34 cellular contexts compared by ENCODE assay signal in genomic region chr12:54917001-54917488, GRCh38.
"Had no signal": no experiment of that assay in that cellular context is flagged by ENCODE, and none has a peak within 500 bp of the region (broad histone marks: within the 10 kb centered on the region; RNA-seq: fewer than 3 reads in every experiment).

No MANE protein-coding gene starts in this region.

- H3K9me3 ChIP-seq: adrenal gland, body of pancreas, breast epithelium, Peyer's patch had no signal

- H3K4me1 Mint-ChIP-seq: activated CD4-positive, alpha-beta memory T cell treated with anti-CD3 and anti-CD28 coated beads, Interleukin-2, amount 10 ng/mL, durations not matched to agents 7 days and 5 days; T-cell had no signal

- H3K36me3 Mint-ChIP-seq: activated naive CD4-positive, alpha-beta T cell treated with anti-CD3 and anti-CD28 coated beads, Interleukin-2, amount 50 U/mL, for 72 hours had no signal

- H3K4me3 Mint-ChIP-seq: activated CD4-positive, alpha-beta memory T cell treated with anti-CD3 and anti-CD28 coated beads, Interleukin-2, amount 10 ng/mL, durations not matched to agents 7 days and 5 days; activated naive CD4-positive, alpha-beta T cell treated with anti-CD3 and anti-CD28 coated beads for 36 hours; activated T-cell treated with anti-CD3 and anti-CD28 coated beads, Interleukin-2, amount 50 U/mL, for 24 hours; activated T-helper 1 cell treated with anti-CD3 and anti-CD28 coated beads, Interleukin-12 subunit alpha, Interleukin-12 subunit beta, Interleukin-2, Interleukin-4 antibody, amounts not matched to agents 30 ng/mL and 10 ng/mL and 1 ng/mL, durations not matched to agents 14 hours and 24 hours and 36 hours; T-cell had no signal

- H3K36me3 ChIP-seq: adrenal gland, breast epithelium, Peyer's patch had no signal

- ATAC-seq: activated naive CD4-positive, alpha-beta T cell treated with anti-CD3 and anti-CD28 coated beads, Interleukin-2, amount 50 U/mL, for 72 hours; body of pancreas; PC-3; Right ventricle myocardium inferior; SK-N-SH treated with all-trans-retinoic acid at 6 μM for 48 hours; T-cell had no signal

- H3K27ac ChIP-seq: adrenal gland, body of pancreas, breast epithelium, Peyer's patch, RWPE1, VCaP had no signal

- H3K27ac Mint-ChIP-seq: activated CD4-positive, alpha-beta memory T cell treated with anti-CD3 and anti-CD28 coated beads, Interleukin-2, amount 10 ng/mL, durations not matched to agents 7 days and 5 days; activated naive CD4-positive, alpha-beta T cell treated with anti-CD3 and anti-CD28 coated beads for 36 hours; activated naive CD4-positive, alpha-beta T cell treated with anti-CD3 and anti-CD28 coated beads, Interleukin-2, amount 50 U/mL, for 72 hours; activated T-cell treated with anti-CD3 and anti-CD28 coated beads, Interleukin-2, amount 50 U/mL, for 24 hours; activated T-helper 1 cell treated with anti-CD3 and anti-CD28 coated beads, Interleukin-12 subunit alpha, Interleukin-12 subunit beta, Interleukin-2, Interleukin-4 antibody, amounts not matched to agents 30 ng/mL and 10 ng/mL and 1 ng/mL, durations not matched to agents 14 hours and 24 hours and 36 hours; T-cell had no signal

- DNase-seq: activated CD4-positive, alpha-beta memory T cell treated with anti-CD3 and anti-CD28 coated beads, Interleukin-2, amount 10 ng/mL, durations not matched to agents 7 days and 5 days; activated CD4-positive, alpha-beta T cell treated with anti-CD3 and anti-CD28 coated beads for 1 hour; activated CD4-positive, alpha-beta T cell treated with anti-CD3 and anti-CD28 coated beads for 48 hours; activated CD4-positive, CD25-positive, alpha-beta regulatory T cell; activated CD8-positive, alpha-beta memory T cell treated with anti-CD3 and anti-CD28 coated beads for 24 hours; activated gamma-delta T cell treated with Interleukin-2 at 50 U/mL for 16 hours; activated naive CD4-positive, alpha-beta T cell treated with anti-CD3 and anti-CD28 coated beads for 36 hours; activated T-cell treated with anti-CD3 and anti-CD28 coated beads, Interleukin-2, amount 50 U/mL, for 24 hours; adrenal gland; body of pancreas; NCI-H1092 treated with DMSO at 0.1 percent for 48 hours; NCI-H1417; NCI-H146; NCI-H187; NCI-H2029 treated with DMSO at 0.1 percent for 48 hours; NCI-H2107; NCI-H2171; NCI-H510A; NCI-H526; NCI-H748 treated with DMSO at 0.1 percent for 48 hours; NK-92 treated with Interleukin-12 subunit alpha and Interleukin-12 subunit beta, amount 100 ng/mL, for 24 hours; PC-3; Peyer's patch; SIG-M5; T-cell; T-helper 2 cell; T-helper 9 cell had no signal

- H3K27me3 Mint-ChIP-seq: activated T-cell treated with anti-CD3 and anti-CD28 coated beads, Interleukin-2, amount 50 U/mL, for 24 hours; T-cell had no signal

- H3K27me3 ChIP-seq: adrenal gland, body of pancreas, breast epithelium, Peyer's patch had no signal

- H3K4me3 ChIP-seq: adrenal gland, body of pancreas, breast epithelium, Peyer's patch had no signal

- H3K4me1 ChIP-seq: adrenal gland, body of pancreas, breast epithelium, Peyer's patch had no signal

- H3K9me3 Mint-ChIP-seq: activated CD4-positive, alpha-beta memory T cell treated with anti-CD3 and anti-CD28 coated beads, Interleukin-2, amount 10 ng/mL, durations not matched to agents 7 days and 5 days; activated T-helper 1 cell treated with anti-CD3 and anti-CD28 coated beads, Interleukin-12 subunit alpha, Interleukin-12 subunit beta, Interleukin-2, Interleukin-4 antibody, amounts not matched to agents 30 ng/mL and 10 ng/mL and 1 ng/mL, durations not matched to agents 14 hours and 24 hours and 36 hours had no signal
